In genomic region chr2:218806346-218806978, GRCh38 we compare ENCODE assay signal across 1 cellular context.
TF ChIP-seq lines count a peak whose summit lies in the region.

No MANE protein-coding gene starts in this region.

TF ChIP-seq in HepG2, 621 proteins besides CTCF, POLR2A, EP300 and RAD21 (continued from another document and continues in another):
- TF ChIP-seq ZNF451 (CRISPR knock-in tag; IDR thresholded peaks at IDR 0.05) (no peak), ZNF547 (CRISPR knock-in tag; IDR thresholded peaks at IDR 0.05) (no peak), CCDC6 (CRISPR knock-in tag; IDR thresholded peaks at IDR 0.05) (peak; percentile 84), ZEB1 (IDR thresholded peaks at IDR 0.05; ENCODE audit: insufficient replicate concordance, low read depth) (no peak), ZNF232 (CRISPR knock-in tag; IDR thresholded peaks at IDR 0.05; ENCODE audit: borderline replicate concordance) (peak; percentile 75; the same call in 1 of the 2 replicates), ZNF33A (CRISPR knock-in tag; IDR thresholded peaks at IDR 0.05; ENCODE audit: borderline replicate concordance) (no peak), ZBTB8A (CRISPR knock-in tag; IDR thresholded peaks at IDR 0.05; ENCODE audit: borderline replicate concordance, low read depth) (no peak), HNF1B (CRISPR knock-in tag; IDR thresholded peaks at IDR 0.05) (peak; percentile 55), NFRKB (IDR thresholded peaks at IDR 0.05) (no peak), PAF1 (CRISPR knock-in tag; IDR thresholded peaks at IDR 0.05) (no peak), KAT8 (CRISPR knock-in tag; IDR thresholded peaks at IDR 0.05) (peak; percentile 86), ZNF407 (CRISPR knock-in tag; IDR thresholded peaks at IDR 0.05; ENCODE audit: not compliant biosample characterization) (no peak), ZSCAN9 (CRISPR knock-in tag; IDR thresholded peaks at IDR 0.05; ENCODE audit: borderline replicate concordance) (peak; percentile 58; the same call in 1 of the 2 replicates), KDM5B (CRISPR knock-in tag; IDR thresholded peaks at IDR 0.05; ENCODE audit: borderline replicate concordance) (no peak), KDM5A (IDR thresholded peaks at IDR 0.05; ENCODE audit: borderline replicate concordance, low read length) (no peak), HMGXB3 (CRISPR knock-in tag; IDR thresholded peaks at IDR 0.05; ENCODE audit: borderline replicate concordance) (peak; percentile 59; the same call in 1 of the 2 replicates), MAZ (IDR thresholded peaks at IDR 0.05; ENCODE audit: borderline replicate concordance, low read depth, low read length) (no peak), MAZ (CRISPR knock-in tag; IDR thresholded peaks at IDR 0.05; ENCODE audit: low read depth) (0 out of 2 replicates have a peak, but pooled peaks have one; percentile 71), E2F5 (CRISPR knock-in tag; conservative IDR thresholded peaks at IDR 0.05) (no peak), SIN3A (IDR thresholded peaks at IDR 0.05; ENCODE audit: borderline replicate concordance, low read depth, low read length) (peak; percentile 58; the same call in 1 of the 2 replicates), ZFP36L2 (CRISPR knock-in tag; IDR thresholded peaks at IDR 0.05) (no peak), ATF7-NPFF (CRISPR knock-in tag; IDR thresholded peaks at IDR 0.05; ENCODE audit: low read depth) (no peak), ZBTB14 (CRISPR knock-in tag; IDR thresholded peaks at IDR 0.05) (no peak), PHF21A (CRISPR knock-in tag; IDR thresholded peaks at IDR 0.05) (peak; percentile 78; the same call in 1 of the 2 replicates), IRF9 (CRISPR knock-in tag; IDR thresholded peaks at IDR 0.05; ENCODE audit: borderline replicate concordance) (no peak; the same call in 1 of the 2 replicates), JARID2 (CRISPR knock-in tag; IDR thresholded peaks at IDR 0.05; ENCODE audit: insufficient replicate concordance) (no peak), EEA1 (CRISPR knock-in tag; IDR thresholded peaks at IDR 0.05; ENCODE audit: borderline replicate concordance) (no peak), NFE2L1 (CRISPR knock-in tag; IDR thresholded peaks at IDR 0.05; ENCODE audit: borderline replicate concordance) (no peak), SMAD3 (CRISPR knock-in tag; IDR thresholded peaks at IDR 0.05) (peak; percentile 90), MYPOP (CRISPR knock-in tag; IDR thresholded peaks at IDR 0.05) (peak; percentile 25; the same call in 1 of the 2 replicates), ZNF704 (CRISPR knock-in tag; IDR thresholded peaks at IDR 0.05; ENCODE audit: borderline replicate concordance) (no peak), ZNF576 (CRISPR knock-in tag; IDR thresholded peaks at IDR 0.05) (no peak), ZNF292 (CRISPR knock-in tag; IDR thresholded peaks at IDR 0.05; ENCODE audit: borderline replicate concordance, low read depth) (no peak)
